22 cellular contexts compared by ENCODE assay signal in the genomic region with DNA sequence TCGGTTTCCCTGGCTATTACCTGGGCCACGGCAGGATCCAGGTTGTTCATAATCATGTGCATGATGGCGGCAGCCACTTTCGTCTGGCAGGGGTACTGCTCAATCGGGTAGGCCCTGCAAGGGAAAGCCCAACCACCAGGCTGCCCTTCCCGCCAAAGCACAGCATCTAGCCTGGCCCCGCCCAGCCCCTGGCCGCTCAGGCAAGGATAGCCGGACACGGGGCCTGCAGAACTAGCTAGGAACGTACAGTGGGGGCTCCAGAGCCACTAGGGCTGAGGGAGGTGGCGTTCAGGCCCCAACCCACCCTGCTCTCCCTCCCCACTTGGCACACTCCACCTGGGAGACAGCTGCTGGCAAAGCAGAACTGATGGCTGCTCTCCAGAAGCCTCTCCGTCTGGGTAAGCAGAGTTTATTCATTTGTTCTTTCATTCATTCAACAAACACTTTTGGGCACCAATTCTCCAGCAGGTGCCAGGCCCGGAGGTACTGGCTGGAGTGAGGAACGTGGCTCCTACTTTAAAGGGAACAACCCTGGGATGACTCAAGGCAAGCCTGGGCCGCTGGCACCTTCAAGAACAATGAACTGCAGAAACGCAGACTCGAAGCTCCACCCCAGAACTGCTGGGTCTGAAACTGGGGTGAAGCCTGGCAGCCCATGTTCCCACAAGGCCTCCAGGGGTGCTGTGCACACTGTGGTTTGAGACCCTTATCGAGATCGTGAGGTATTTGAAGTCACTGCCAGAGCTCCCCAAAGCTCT. TPM values are rescaled to one million over a fixed set of nuclear protein-coding genes. Genes with fewer than 3 reads are reported as not detected.
A peak's percentile ranks its signal among the peaks of the same experiment; 100 is the strongest.
DNase-seq lines count a peak whose midpoint lies in the region; ATAC-seq and TF ChIP-seq lines count a peak whose summit lies in the region.
"Had no signal": no experiment of that assay in that cellular context is flagged by ENCODE, and none has a peak within 500 bp of the region (broad histone marks: within the 10 kb centered on the region; RNA-seq: fewer than 3 reads in every experiment).

No MANE protein-coding gene starts in this region.

- ATAC-seq in foreskin keratinocyte (peak; percentile 63), GM21447 (IDR thresholded peaks at IDR 0.05; ENCODE audit: unreplicated experiment) (no peak), GM21576 (IDR thresholded peaks at IDR 0.05; ENCODE audit: unreplicated experiment) (no peak)

- no peak overlapping the region for H3K4me3 ChIP-seq in spleen
- H3K4me3 ChIP-seq: transverse colon had no signal

- H3K27ac ChIP-seq in foreskin keratinocyte = no peak overlapping the region
- no peak overlapping the region for H3K27ac ChIP-seq in spleen
- H3K27ac ChIP-seq: transverse colon had no signal

- DNase-seq in activated effector memory CD4-positive, alpha-beta T cell treated with anti-CD3 and anti-CD28 coated beads, Interleukin-2, amount 50 U/mL, for 16 hours = peak; percentile 42
- no peak for DNase-seq in activated effector memory CD4-positive, alpha-beta T cell treated with Interleukin-2 at 50 U/mL for 16 hours
- DNase-seq in RPMI8226 (peak; percentile 46), foreskin keratinocyte (peak in 1 of 2 donors; percentile 29), spleen (peak; percentile 53), T-helper 9 cell (no peak)
- DNase-seq: activated CD4-positive, alpha-beta T cell treated with anti-CD3 and anti-CD28 coated beads, Interleukin-2, amount 10 ng/mL, durations not matched to agents 24 days and 14 days; amygdala; DMS53; GOT3; hippocampal formation; NCI-H1930; NCI-H526; retina; stimulated activated naive CD4-positive, alpha-beta T cell treated with Interleukin-2 at 50 U/mL for 16 hours; transverse colon had no signal

- H3K36me3 ChIP-seq in spleen = no peaks in the 10 kb centered on the region
- H3K36me3 ChIP-seq: transverse colon had no signal

- no peak for TF ChIP-seq POLR2A in spleen (IDR thresholded peaks at IDR 0.05)

- H3K4me1 ChIP-seq in foreskin keratinocyte = peaks cover 5% of the 10 kb centered on the region
- H3K4me1 ChIP-seq in spleen = no peaks in the 10 kb centered on the region
- H3K4me1 ChIP-seq: transverse colon had no signal

- intact Hi-C loops in spleen (cut with DNase I; ENCODE audit: low total_unique reads) = no loop called here

- TF ChIP-seq CTCF in foreskin keratinocyte (conservative IDR thresholded peaks at IDR 0.05) (no peak), spleen (IDR thresholded peaks at IDR 0.05 in 8 of 11, conservative IDR thresholded peaks at IDR 0.05 in 3 of 11) (no peak)

- H3K27me3 ChIP-seq in foreskin keratinocyte (peaks cover 3% of the 10 kb centered on the region), spleen (replicated peaks in 1 of 7) (peaks cover 0 to 10% (median 0%) of the 10 kb centered on the region in 7 donors)

- H3K9me3 ChIP-seq in spleen = no peaks in the 10 kb centered on the region
- H3K9me3 ChIP-seq: transverse colon had no signal

- 76 to 81% (median 78%) methylated on average over 15 to 20 of the region's 20 CpGs for WGBS in spleen, 5 donors

RNA-seq across cellular contexts. Expression of a gene that starts 7.8 kb away (rescaled TPM):
- total RNA-seq in foreskin keratinocyte (not detected in 2 replicates), spleen (under 1 TPM in 1 of 7 donors, not detected in 6; 0.16 TPM)
- polyA plus RNA-seq in foreskin keratinocyte (not detected in 2 replicates), spleen (under 1 TPM; 0.02 to 0.03 (median 0.02) TPM)
- total RNA-seq: activated CD4-positive, alpha-beta T cell treated with anti-CD3 and anti-CD28 coated beads, Interleukin-2, amount 10 ng/mL, durations not matched to agents 24 days and 14 days; kidney epithelial cell; MCF 10A; mononuclear cell; transverse colon had no signal

RNA-seq across cellular contexts. Expression of a gene that starts 14.2 kb away (rescaled TPM):
- total RNA-seq in foreskin keratinocyte (0.11 TPM in 1 of 2 replicates, not detected in the other), spleen (10 to 100 TPM in 1 of 7 donors, 1 to 10 TPM in 6; 2.4 to 11.2 (median 5.6) TPM)
- polyA plus RNA-seq in foreskin keratinocyte (0.02 TPM in 1 of 2 replicates, not detected in the other), spleen (1 to 10 TPM in 2 of 3 donors, under 1 TPM in 1; 0.26 to 1.8 (median 1.0) TPM)
- total RNA-seq: activated CD4-positive, alpha-beta T cell treated with anti-CD3 and anti-CD28 coated beads, Interleukin-2, amount 10 ng/mL, durations not matched to agents 24 days and 14 days; cerebellum; kidney epithelial cell; MCF 10A had no signal

RNA-seq across cellular contexts. Expression of a gene that starts 34.1 kb away (rescaled TPM):
- total RNA-seq in foreskin keratinocyte (13.9 and 15.4 TPM in 2 replicates), spleen (10 to 100 TPM; 32.4 to 75.3 (median 50.0) TPM)
- polyA plus RNA-seq in foreskin keratinocyte (5.6 and 6.5 TPM in 2 replicates), spleen (10 to 100 TPM in 2 of 3 donors, 1 to 10 TPM in 1; 7.5 to 14.6 (median 13.2) TPM)

RNA-seq across cellular contexts. Expression of a gene that starts 49.0 kb away (rescaled TPM):
- total RNA-seq in foreskin keratinocyte (not detected in 2 replicates), spleen (not detected)
- polyA plus RNA-seq in foreskin keratinocyte (not detected in 2 replicates), spleen (not detected)
- total RNA-seq: activated CD4-positive, alpha-beta T cell treated with anti-CD3 and anti-CD28 coated beads, Interleukin-2, amount 10 ng/mL, durations not matched to agents 24 days and 14 days; kidney epithelial cell; MCF 10A; mononuclear cell; transverse colon had no signal

Comparison
In these comparisons a context has a peak if more than half of its experiments do, and no peak if none do; other contexts are left out.
1. DNase-seq: peak in activated effector memory CD4-positive, alpha-beta T cell treated with anti-CD3 and anti-CD28 coated beads, Interleukin-2, amount 50 U/mL, for 16 hours (single experiment), RPMI8226 (single experiment) and spleen (single experiment); none in activated effector memory CD4-positive, alpha-beta T cell treated with Interleukin-2 at 50 U/mL for 16 hours (single experiment) and T-helper 9 cell (single experiment).